13 cellular contexts compared by ENCODE assay signal in genomic region chr11:124536520-124536919, GRCh38. TPM values are rescaled to one million over a fixed set of nuclear protein-coding genes. Genes with fewer than 3 reads are reported as not detected.
DNase-seq lines count a peak whose midpoint lies in the region; ATAC-seq and TF ChIP-seq lines count a peak whose summit lies in the region.
"Had no signal": no experiment of that assay in that cellular context is flagged by ENCODE, and none has a peak within 500 bp of the region (broad histone marks: within the 10 kb centered on the region; RNA-seq: fewer than 3 reads in every experiment).

No MANE protein-coding gene starts in this region.

- peak; percentile 93 for DNase-seq in H9
- peak; percentile 88 for DNase-seq in SKM-1 treated with dmso at 0.1 percent for 144 hours (lab: John Stamatoyannopoulos, UW; ENCODE audit: unreplicated experiment)
- DNase-seq in heart right ventricle, result peak; percentile 36 to 49
- DNase-seq in posterior vena cava (ENCODE audit: low spot score), result peak; percentile 89
- DNase-seq in activated effector memory CD4-positive, alpha-beta T cell treated with Interleukin-2 at 50 U/mL for 16 hours, result no peak
- no peak for DNase-seq in NCI-H748 treated with DMSO at 0.1 percent for 48 hours (lab: John Stamatoyannopoulos, UW)
- DNase-seq in activated naive CD4-positive, alpha-beta T cell (lab: John Stamatoyannopoulos, UW), result no peak
- DNase-seq: NCI-H1417 treated with DMSO at 0.1 percent for 48 hours; stimulated activated CD4-positive, alpha-beta T cell treated with anti-CD3 and anti-CD28 coated beads, Interleukin-2, amount 100 ng/mL, for 48 hours had no signal

- no peak overlapping the region for H4K8ac ChIP-seq in H9 (replicated peaks; ENCODE audit: insufficient read length, low read depth, low read length)

- H3K23ac ChIP-seq in H9 (ENCODE audit: insufficient read length, low read depth, low read length), result no peak overlapping the region

- no peak overlapping the region for H3K4ac ChIP-seq in H9 (ENCODE audit: low read depth, low read length)

- no peak overlapping the region for H3K4me3 ChIP-seq in heart right ventricle
- H3K4me3 ChIP-seq: ascending aorta, GM12878 had no signal

- no peak overlapping the region for H2AK5ac ChIP-seq in H9 (ENCODE audit: insufficient read length, low read length)

- H2BK12ac ChIP-seq in H9 (ENCODE audit: insufficient read length, low read depth, low read length), result no peak overlapping the region

- no peak overlapping the region for H3K9ac ChIP-seq in H9 (ENCODE audit: extremely low read depth, insufficient read length, low read length)

- H3K27ac Mint-ChIP-seq in H9, result peak overlapping the region in 2 of 3 experiments; percentile 5 to 41; a peak in 2 of 7 replicates

- H3T11ph ChIP-seq in H9 (ENCODE audit: low read length), result no peak overlapping the region

- H3K36me3 Mint-ChIP-seq in H9 (ENCODE audit: insufficient read depth in 1 of 3, low read depth in 3 of 3), result no peaks in the 10 kb centered on the region

- no peak overlapping the region for H3K14ac ChIP-seq in H9 (ENCODE audit: insufficient read depth, low read length)

- no CpG with 5 or more reads among the region's 6 CpGs for WGBS in H9 (ENCODE audit: extremely low coverage, insufficient read length, low lambda C conversion rate)
- 30 to 31% methylated on average over 6 of the region's 6 CpGs for WGBS in heart right ventricle, 2 donors

- H3K56ac ChIP-seq in H9 (ENCODE audit: insufficient read length, low read depth, low read length), result no peak overlapping the region

- TF ChIP-seq CTCF in H9 (conservative IDR thresholded peaks at IDR 0.05), result peak; percentile 47; the same call in 2 of the 3 replicates
- TF ChIP-seq CTCF in heart right ventricle (IDR thresholded peaks at IDR 0.05), result peak in 4 of 9 donors; percentile 19 to 36 (median 30)

- H3K27me3 Mint-ChIP-seq in H9 (ENCODE audit: low read depth), result no peaks in the 10 kb centered on the region; the same call in 1 of the 2 replicates

- no peaks in the 10 kb centered on the region for H3K79me2 ChIP-seq in H9 (ENCODE audit: insufficient read depth, low read length)

- no peak overlapping the region for H4K91ac ChIP-seq in H9 (ENCODE audit: insufficient read length, low read depth, low read length)

- H2BK15ac ChIP-seq in H9 (ENCODE audit: low read depth, low read length), result no peak overlapping the region

- peaks cover 10 to 13% of the 10 kb centered on the region in 2 experiments for H3K4me1 Mint-ChIP-seq in H9

- H3K4me1 ChIP-seq in H9 (ENCODE audit: insufficient read depth, low read length), result no peaks in the 10 kb centered on the region
- peaks cover 0 to 20% (median 6%) of the 10 kb centered on the region in 9 donors for H3K4me1 ChIP-seq in heart right ventricle
- H3K4me1 ChIP-seq: ascending aorta had no signal

- H3K4me3 Mint-ChIP-seq in H9, result no peak overlapping the region

- no peaks in the 10 kb centered on the region for H4K20me1 ChIP-seq in H9 (ENCODE audit: control insufficient read depth, insufficient read depth, insufficient read length)

- H2BK20ac ChIP-seq in H9 (ENCODE audit: low read depth, low read length, poor library complexity, severe bottlenecking), result no peak overlapping the region

- no peak overlapping the region for H2AFZ ChIP-seq in H9 (ENCODE audit: low read length)

- intact Hi-C loops in heart right ventricle (cut with DNase I), result no loop called here
- intact Hi-C loops in posterior vena cava (cut with DNase I), result no loop called here

- no peak overlapping the region for H2BK5ac ChIP-seq in H9 (ENCODE audit: insufficient read length, low read length)

- no peak overlapping the region for H2BK120ac ChIP-seq in H9 (ENCODE audit: low read depth, low read length, poor library complexity, severe bottlenecking)

- no peaks in the 10 kb centered on the region for H3K23me2 ChIP-seq in H9 (ENCODE audit: insufficient read length, low read depth, low read length, poor library complexity, severe bottlenecking)

- H3K9me3 ChIP-seq in H9 (ENCODE audit: control insufficient read depth, low read depth, low read length) (no peaks in the 10 kb centered on the region), heart right ventricle (no peaks in the 10 kb centered on the region)
- H3K9me3 ChIP-seq: ascending aorta had no signal

- no peak overlapping the region for H3K18ac ChIP-seq in H9 (ENCODE audit: insufficient read length, low read depth, low read length)

- no peaks in the 10 kb centered on the region for H3K79me1 ChIP-seq in H9 (ENCODE audit: insufficient read depth, low read depth, low read length, poor library complexity, severe bottlenecking)

- H3K9me3 Mint-ChIP-seq in H9, result no peaks in the 10 kb centered on the region; a peak in 1 of 5 replicates

- peak in 7 of 8 donors; percentile 68 to 86 (median 80) for ATAC-seq in heart right ventricle
- no peak for ATAC-seq in HG03159 (IDR thresholded peaks at IDR 0.05; ENCODE audit: unreplicated experiment)
- ATAC-seq: GM12878 had no signal

- H4K5ac ChIP-seq in H9 (ENCODE audit: insufficient read length, low read depth, low read length), result no peak overlapping the region

- no peaks in the 10 kb centered on the region for H3K27me3 ChIP-seq in H9 (ENCODE audit: insufficient read depth, low read length)
- H3K27me3 ChIP-seq in heart right ventricle, result no peaks in the 10 kb centered on the region
- H3K27me3 ChIP-seq: ascending aorta had no signal

- no peaks in the 10 kb centered on the region for H3K36me3 ChIP-seq in heart right ventricle
- H3K36me3 ChIP-seq: ascending aorta had no signal

- no peak overlapping the region for H3K27ac ChIP-seq in H9 (ENCODE audit: insufficient read length, low read depth, low read length)
- H3K27ac ChIP-seq in heart right ventricle, result peak overlapping the region in 2 of 10 donors; percentile 21 to 48
- H3K27ac ChIP-seq: ascending aorta had no signal

- no peak overlapping the region for H3K4me2 ChIP-seq in H9 (ENCODE audit: insufficient read depth, insufficient read length, low read length)

RNA-seq across cellular contexts. Expression of gene OR8B12, which starts 6.9 kb away (rescaled TPM):
- total RNA-seq in H9 (2021) (not detected in 2 replicates), heart right ventricle (not detected), posterior vena cava (not detected)
- polyA plus RNA-seq in heart right ventricle, result not detected
- total RNA-seq: ascending aorta, GM12878, kidney epithelial cell had no signal
- polyA plus RNA-seq: GM12878 had no signal

RNA-seq across cellular contexts. Expression of gene OR8A1, which starts 33.3 kb away (rescaled TPM):
- not detected in 2 replicates for total RNA-seq in H9 (2021)
- total RNA-seq in heart right ventricle, result not detected
- polyA plus RNA-seq in heart right ventricle, result not detected
- total RNA-seq in posterior vena cava, result under 1 TPM in 1 of 2 donors, not detected in 1; 0.19 TPM
- total RNA-seq: ascending aorta, GM12878, kidney epithelial cell had no signal
- polyA plus RNA-seq: GM12878 had no signal

Comparison
In these comparisons a context has a peak if more than half of its experiments do, and no peak if none do; other contexts are left out.
1. DNase-seq: peak in H9 (single experiment), SKM-1 treated with dmso at 0.1 percent for 144 hours (single experiment), heart right ventricle (2 of 2) and posterior vena cava (single experiment); none in activated effector memory CD4-positive, alpha-beta T cell treated with Interleukin-2 at 50 U/mL for 16 hours (single experiment), NCI-H748 treated with DMSO at 0.1 percent for 48 hours (single experiment) and activated naive CD4-positive, alpha-beta T cell (0 of 4).